14 cellular contexts compared by ENCODE assay signal in the genomic region with DNA sequence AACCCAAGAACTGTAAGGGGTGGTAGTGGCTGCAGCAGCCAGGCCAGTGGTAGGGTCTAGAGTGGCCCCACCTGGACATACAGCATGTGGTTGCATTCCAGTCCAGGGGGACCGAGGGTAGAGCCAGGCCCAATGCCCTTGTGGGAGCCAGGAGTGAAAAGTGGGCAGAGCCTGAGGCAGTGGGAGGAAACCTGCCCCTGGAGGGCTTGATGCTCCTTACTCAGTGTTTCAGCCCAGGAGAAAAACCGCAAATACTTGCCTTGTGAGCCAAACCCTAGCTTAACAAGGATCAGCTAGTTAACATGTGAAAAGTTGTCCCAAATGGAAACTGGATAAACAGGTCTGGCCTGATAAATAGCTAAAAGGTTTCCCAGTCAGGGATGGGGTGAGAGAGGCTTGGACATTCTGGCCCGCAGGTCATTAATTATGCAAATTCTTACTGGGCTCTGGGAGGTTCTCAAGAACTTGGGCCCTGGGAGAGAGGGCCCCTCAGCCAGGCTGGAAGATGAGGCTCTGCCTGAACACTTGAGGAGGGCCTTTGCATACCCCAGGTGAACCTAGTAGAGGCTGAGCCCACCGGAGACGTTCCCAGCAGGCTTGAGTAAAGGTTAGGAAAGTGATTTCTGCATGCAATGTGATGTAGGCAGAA.
A peak's percentile ranks its signal among the peaks of the same experiment; 100 is the strongest.
DNase-seq lines count a peak whose midpoint lies in the region; ATAC-seq and TF ChIP-seq lines count a peak whose summit lies in the region.
"Had no signal": no experiment of that assay in that cellular context is flagged by ENCODE, and none has a peak within 500 bp of the region (broad histone marks: within the 10 kb centered on the region; RNA-seq: fewer than 3 reads in every experiment).

No MANE protein-coding gene starts in this region.

- H3K4me1 ChIP-seq in right cardiac atrium (ENCODE audit: control insufficient read depth, insufficient read depth, low read length): peaks cover 1% of the 10 kb centered on the region
- peaks cover 3 to 6% of the 10 kb centered on the region in 2 donors for H3K4me1 ChIP-seq in lung (ENCODE audit: control insufficient read depth in 2 of 2, insufficient read depth in 2 of 2, low read length in 2 of 2)
- H3K4me1 ChIP-seq in GM23248 (ENCODE audit: insufficient read depth): peaks cover 27% of the 10 kb centered on the region

- no peak for DNase-seq in right cardiac atrium
- DNase-seq in left ventricle myocardium superior: no peak
- DNase-seq in choroid plexus epithelial cell (ENCODE audit: low read depth): peak; percentile 17
- DNase-seq in lung (ENCODE audit: low spot score): peak; percentile 49
- no peak for DNase-seq in NCI-H1092 treated with DMSO at 0.1 percent for 48 hours (lab: John Stamatoyannopoulos, UW)
- DNase-seq in activated gamma-delta T cell treated with Interleukin-2 at 50 U/mL for 16 hours: no peak
- DNase-seq in GM23248: no peak
- DNase-seq: activated CD4-positive, alpha-beta T cell treated with anti-CD3 and anti-CD28 coated beads for 36 hours; activated naive CD4-positive, alpha-beta T cell treated with Interleukin-2 at 50 U/mL for 16 hours; Kasumi-1; NCI-H446; stimulated activated CD4-positive, alpha-beta T cell treated with anti-CD3 and anti-CD28 coated beads, Interleukin-12 subunit alpha, Interleukin-12 subunit beta, amount 100 ng/mL, for 4 hours had no signal

- H2AFZ ChIP-seq in GM23248: no peak overlapping the region

- H3K9me3 ChIP-seq in right cardiac atrium (ENCODE audit: control insufficient read depth, low read length): no peaks in the 10 kb centered on the region
- H3K9me3 ChIP-seq in lung (ENCODE audit: control insufficient read depth in 2 of 2, insufficient read depth in 1 of 2, low read length in 1 of 2): no peaks in the 10 kb centered on the region
- no peaks in the 10 kb centered on the region for H3K9me3 ChIP-seq in GM23248 (ENCODE audit: low read depth)

- in situ Hi-C loops in GM23248 (cut with MboI): no loop called here

- ATAC-seq in right cardiac atrium (peak; percentile 21 to 27), left ventricle myocardium superior (no peak), lung (ENCODE audit: insufficient read depth, low FRiP score) (peak; percentile 74)
- no peak for ATAC-seq in activated T-helper 17 cell treated with anti-CD3 and anti-CD28 coated beads, Interleukin-2, amount 50 U/mL, for 72 hours (replicated peaks)
- ATAC-seq: activated CD4-positive, alpha-beta T cell treated with anti-CD3 and anti-CD28 coated beads for 36 hours had no signal

- intact Hi-C loops in right cardiac atrium (cut with DNase I) (no loop called here), left ventricle myocardium superior (cut with micrococcal nuclease) (no loop called here)

- no peak overlapping the region for H3K27ac Mint-ChIP-seq in activated T-helper 17 cell treated with anti-CD3 and anti-CD28 coated beads, Interleukin-2, amount 50 U/mL, for 72 hours
- H3K27ac Mint-ChIP-seq: activated CD4-positive, alpha-beta T cell treated with anti-CD3 and anti-CD28 coated beads for 36 hours; natural killer cell treated with Interleukin-12 subunit alpha and Interleukin-12 subunit beta and Interleukin-15 and Interleukin-18, amount 100 ng/mL, for 72 hours had no signal

- peaks cover 3% of the 10 kb centered on the region for H3K27me3 Mint-ChIP-seq in activated T-helper 17 cell treated with anti-CD3 and anti-CD28 coated beads, Interleukin-2, amount 50 U/mL, for 72 hours

- H3K4me1 Mint-ChIP-seq in activated T-helper 17 cell treated with anti-CD3 and anti-CD28 coated beads, Interleukin-2, amount 50 U/mL, for 72 hours: peaks cover 5% of the 10 kb centered on the region

- H3K9me2 ChIP-seq in GM23248 (ENCODE audit: insufficient read depth): no peaks in the 10 kb centered on the region

- no peaks in the 10 kb centered on the region for H3K27me3 ChIP-seq in right cardiac atrium (ENCODE audit: control insufficient read depth, insufficient read depth)
- H3K27me3 ChIP-seq in lung (ENCODE audit: control insufficient read depth, insufficient read depth): no peaks in the 10 kb centered on the region
- H3K27me3 ChIP-seq in GM23248 (replicated peaks; ENCODE audit: insufficient read depth): no peaks in the 10 kb centered on the region

- no peak for TF ChIP-seq CTCF in choroid plexus epithelial cell (conservative IDR thresholded peaks at IDR 0.05; ENCODE audit: low read depth, low read length)
- TF ChIP-seq CTCF in lung (IDR thresholded peaks at IDR 0.05; ENCODE audit: control extremely low read depth, extremely low read depth): no peak

- no peaks in the 10 kb centered on the region for H4K20me1 ChIP-seq in GM23248 (ENCODE audit: insufficient read depth)

- WGBS in right cardiac atrium: 82% methylated on average over 5 of the region's 5 CpGs
- 67 to 75% methylated on average over 5 of the region's 5 CpGs for WGBS in lung, 2 donors
- WGBS in GM23248 (ENCODE audit: low coverage in 1 of 2, low lambda C conversion rate in 2 of 2, missing lambda C conversion rate in 2 of 2), 2 experiments: 93 to 94% methylated on average over 5 of the region's 5 CpGs

- no peaks in the 10 kb centered on the region for H3K36me3 Mint-ChIP-seq in activated T-helper 17 cell treated with anti-CD3 and anti-CD28 coated beads, Interleukin-2, amount 50 U/mL, for 72 hours (ENCODE audit: low read depth)
- H3K36me3 Mint-ChIP-seq: natural killer cell treated with Interleukin-12 subunit alpha and Interleukin-12 subunit beta and Interleukin-15 and Interleukin-18, amount 100 ng/mL, for 72 hours had no signal

- H3F3A ChIP-seq in GM23248 (ENCODE audit: insufficient read depth): peaks cover 29% of the 10 kb centered on the region

- H3K27ac ChIP-seq in right cardiac atrium (ENCODE audit: low read length) (peak overlapping the region; percentile 60), lung (ENCODE audit: low read depth in 1 of 2, low read length in 1 of 2) (peak overlapping the region; percentile 64 to 78), GM23248 (no peak overlapping the region)

- H3K79me2 ChIP-seq in GM23248 (ENCODE audit: insufficient read depth): no peaks in the 10 kb centered on the region

- H3K4me3 ChIP-seq in right cardiac atrium (ENCODE audit: low read length) (no peak overlapping the region), choroid plexus epithelial cell (ENCODE audit: low read depth, low read length) (no peak overlapping the region), lung (no peak overlapping the region), GM23248 (no peak overlapping the region)

- no peak overlapping the region for H3K4me3 Mint-ChIP-seq in activated T-helper 17 cell treated with anti-CD3 and anti-CD28 coated beads, Interleukin-2, amount 50 U/mL, for 72 hours
- H3K4me3 Mint-ChIP-seq: activated CD4-positive, alpha-beta T cell treated with anti-CD3 and anti-CD28 coated beads for 36 hours; natural killer cell treated with Interleukin-12 subunit alpha and Interleukin-12 subunit beta and Interleukin-15 and Interleukin-18, amount 100 ng/mL, for 72 hours had no signal

- H3K36me3 ChIP-seq in lung (ENCODE audit: control insufficient read depth in 2 of 2, insufficient read depth in 2 of 2, low read length in 2 of 2): no peaks in the 10 kb centered on the region
- H3K36me3 ChIP-seq in GM23248 (ENCODE audit: low read depth): no peaks in the 10 kb centered on the region; the same call in 1 of the 2 replicates

- H3K9me3 Mint-ChIP-seq in activated T-helper 17 cell treated with anti-CD3 and anti-CD28 coated beads, Interleukin-2, amount 50 U/mL, for 72 hours: no peaks in the 10 kb centered on the region
- H3K9me3 Mint-ChIP-seq: natural killer cell treated with Interleukin-12 subunit alpha and Interleukin-12 subunit beta and Interleukin-15 and Interleukin-18, amount 100 ng/mL, for 72 hours had no signal

- H3K9ac ChIP-seq in GM23248: no peak overlapping the region

- H3K4me2 ChIP-seq in GM23248 (ENCODE audit: unreplicated experiment): no peak overlapping the region

Comparison
In these comparisons a context has a peak if more than half of its experiments do, and no peak if none do; other contexts are left out.
1. ATAC-seq: peak in right cardiac atrium (2 of 2) and lung (single experiment); none in left ventricle myocardium superior (single experiment) and activated T-helper 17 cell treated with anti-CD3 and anti-CD28 coated beads, Interleukin-2, amount 50 U/mL, for 72 hours (single experiment).
2. DNase-seq: peak in choroid plexus epithelial cell (single experiment) and lung (single experiment); none in right cardiac atrium (0 of 3), left ventricle myocardium superior (single experiment), NCI-H1092 treated with DMSO at 0.1 percent for 48 hours (single experiment), activated gamma-delta T cell treated with Interleukin-2 at 50 U/mL for 16 hours (single experiment) and GM23248 (single experiment).